ENCODE assay signal across 30 cellular contexts in the genomic region with DNA sequence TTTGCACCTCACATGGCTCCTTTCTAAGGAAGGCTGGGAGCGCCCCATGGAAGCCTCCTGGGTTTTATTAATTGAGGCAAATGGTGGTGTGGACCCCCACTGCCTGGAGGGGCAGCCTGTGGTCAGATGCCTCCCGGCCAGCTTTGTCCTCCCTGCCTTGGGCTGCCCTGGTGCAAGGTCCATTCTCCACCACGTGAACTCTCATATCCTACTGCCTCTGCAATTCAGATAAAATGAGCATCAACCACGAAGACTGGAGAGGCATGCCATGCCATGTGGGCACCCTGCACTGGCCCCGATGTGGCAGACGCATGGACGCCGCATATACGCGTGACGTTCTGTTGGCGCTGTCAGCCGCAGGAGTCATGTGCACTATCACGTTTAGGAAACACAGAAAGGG.
"Had no signal": no experiment of that assay in that cellular context is flagged by ENCODE, and none has a peak within 500 bp of the region (broad histone marks: within the 10 kb centered on the region; RNA-seq: fewer than 3 reads in every experiment).

No MANE protein-coding gene starts in this region.

- H3K79me2 ChIP-seq: parathyroid adenoma had no signal

- H3K4me3 ChIP-seq: lower lobe of right lung, right atrium auricular region, right lobe of liver, testis, thyroid gland, transverse colon, upper lobe of right lung had no signal

- H3K4me1 ChIP-seq: lower lobe of right lung, parathyroid adenoma, right atrium auricular region, right lobe of liver, testis, thyroid gland, transverse colon, upper lobe of right lung had no signal

- H3K27ac Mint-ChIP-seq: naive thymus-derived CD8-positive, alpha-beta T cell; nephron; progenitor cell of endocrine pancreas; stimulated activated memory B cell treated with anti-CD40 and anti-IgM and Interleukin-4, amounts not matched to agents 10 μg/mL and 1 μg/mL and 100 μg/mL, for 72 hours; stimulated activated naive CD8-positive, alpha-beta T cell treated with anti-CD3 and anti-CD28 coated beads, Interleukin-15, amount 100 ng/mL, for 72 hours had no signal

- H3K36me3 Mint-ChIP-seq: stimulated activated memory B cell treated with anti-CD40 and anti-IgM and Interleukin-4, amounts not matched to agents 10 μg/mL and 1 μg/mL and 100 μg/mL, for 72 hours had no signal

- H2AFZ ChIP-seq: parathyroid adenoma had no signal

- H3K27ac ChIP-seq: lower lobe of right lung, parathyroid adenoma, right atrium auricular region, right lobe of liver, testis, thyroid gland, transverse colon, upper lobe of right lung had no signal

- H3K36me3 ChIP-seq: lower lobe of right lung, right atrium auricular region, right lobe of liver, thyroid gland, transverse colon, upper lobe of right lung had no signal

- H3K27me3 ChIP-seq: right atrium auricular region, right lobe of liver, testis, thyroid gland, transverse colon had no signal

- H3K9ac ChIP-seq: parathyroid adenoma had no signal

- H3K9me3 ChIP-seq: lower lobe of right lung, right atrium auricular region, right lobe of liver, testis, thyroid gland, transverse colon, upper lobe of right lung had no signal

- H3K27me3 Mint-ChIP-seq: stimulated activated naive CD8-positive, alpha-beta T cell treated with anti-CD3 and anti-CD28 coated beads, Interleukin-15, amount 100 ng/mL, for 72 hours had no signal

- H3K4me1 Mint-ChIP-seq: naive thymus-derived CD8-positive, alpha-beta T cell; nephron; stimulated activated memory B cell treated with anti-CD40 and anti-IgM and Interleukin-4, amounts not matched to agents 10 μg/mL and 1 μg/mL and 100 μg/mL, for 72 hours; stimulated activated naive CD8-positive, alpha-beta T cell treated with anti-CD3 and anti-CD28 coated beads, Interleukin-15, amount 100 ng/mL, for 72 hours had no signal

- DNase-seq: hippocampal formation; kidney glomerular epithelial cell; left cardiac atrium; lower lobe of right lung; mammary epithelial cell; mesenchymal stem cell; naive thymus-derived CD8-positive, alpha-beta T cell; nucleus accumbens; small intestine; stimulated activated CD4-positive, alpha-beta T cell treated with anti-CD3 and anti-CD28 coated beads, Interleukin-1b, Interleukin-23, amount 100 ng/mL, for 48 hours; stimulated activated CD4-positive, alpha-beta T cell treated with anti-CD3 and anti-CD28 coated beads, Interleukin-2, amount 100 ng/mL, for 48 hours; stimulated activated CD4-positive, alpha-beta T cell treated with anti-CD3 and anti-CD28 coated beads, Interleukin-4, amount 100 ng/mL, for 4 hours; stimulated activated CD8-positive, alpha-beta memory T cell treated with anti-CD3 and anti-CD28 coated beads, Interleukin-4, amount 100 ng/mL, for 48 hours; stimulated activated naive CD4-positive, alpha-beta T cell treated with Interleukin-2 at 50 U/mL for 16 hours; stimulated activated naive CD8-positive, alpha-beta T cell treated with anti-CD3 and anti-CD28 coated beads, Interleukin-15, amount 100 ng/mL, for 72 hours; substantia nigra; testis; thyroid gland; transverse colon; upper lobe of right lung had no signal

- H3K9me3 Mint-ChIP-seq: naive thymus-derived CD8-positive, alpha-beta T cell; nephron; neural crest cell; stimulated activated memory B cell treated with anti-CD40 and anti-IgM and Interleukin-4, amounts not matched to agents 10 μg/mL and 1 μg/mL and 100 μg/mL, for 72 hours; stimulated activated naive CD8-positive, alpha-beta T cell treated with anti-CD3 and anti-CD28 coated beads, Interleukin-15, amount 100 ng/mL, for 72 hours had no signal

- FAIRE-seq: keratinocyte, small intestine, urothelium cell line had no signal

- H3K4me3 Mint-ChIP-seq: naive thymus-derived CD8-positive, alpha-beta T cell; nephron; neural crest cell; stimulated activated memory B cell treated with anti-CD40 and anti-IgM and Interleukin-4, amounts not matched to agents 10 μg/mL and 1 μg/mL and 100 μg/mL, for 72 hours; stimulated activated naive CD8-positive, alpha-beta T cell treated with anti-CD3 and anti-CD28 coated beads, Interleukin-15, amount 100 ng/mL, for 72 hours had no signal

- ATAC-seq: left cardiac atrium; left lobe of liver; lower lobe of right lung; naive thymus-derived CD8-positive, alpha-beta T cell; right lobe of liver; stimulated activated memory B cell treated with anti-CD40 and anti-IgM and Interleukin-4, amounts not matched to agents 10 μg/mL and 1 μg/mL and 100 μg/mL, for 72 hours; stimulated activated naive CD8-positive, alpha-beta T cell treated with anti-CD3 and anti-CD28 coated beads, Interleukin-15, amount 100 ng/mL, for 72 hours; upper lobe of right lung had no signal
